19 cellular contexts compared by ENCODE assay signal in genomic region chr9:128753627-128754026, GRCh38.
"Had no signal": no experiment of that assay in that cellular context is flagged by ENCODE, and none has a peak within 500 bp of the region (broad histone marks: within the 10 kb centered on the region; RNA-seq: fewer than 3 reads in every experiment).

No MANE protein-coding gene starts in this region.

- ATAC-seq: naive thymus-derived CD8-positive, alpha-beta T cell; psoas muscle; stimulated activated effector memory CD8-positive, alpha-beta T cell treated with anti-CD3 and anti-CD28 coated beads, Interleukin-12 subunit alpha, Interleukin-12 subunit beta, amount 100 ng/mL, for 72 hours; stimulated activated naive B cell treated with anti-CD40 and anti-IgM and Interleukin-4, amounts not matched to agents 10 μg/mL and 1 μg/mL and 100 μg/mL, for 72 hours had no signal

- DNase-seq: naive thymus-derived CD8-positive, alpha-beta T cell; nephron progenitor cell; occipital lobe; ovary; psoas muscle; right cardiac atrium; right lobe of liver; sigmoid colon; small intestine; stimulated activated CD4-positive, alpha-beta T cell treated with anti-CD3 and anti-CD28 coated beads, Interleukin-15, amount 100 ng/mL, for 24 hours; stimulated activated CD4-positive, alpha-beta T cell treated with anti-CD3 and anti-CD28 coated beads, Interleukin-2, amount 100 ng/mL, for 24 hours; stimulated activated CD4-positive, alpha-beta T cell treated with anti-CD3 and anti-CD28 coated beads, Interleukin-2, amount 100 ng/mL, for 48 hours; stimulated activated CD4-positive, alpha-beta T cell treated with anti-CD3 and anti-CD28 coated beads, Interleukin-4, amount 100 ng/mL, for 24 hours; stimulated activated naive B cell treated with anti-CD40 and anti-IgM and Interleukin-4, amounts not matched to agents 10 μg/mL and 1 μg/mL and 100 μg/mL, for 72 hours; stimulated activated naive CD4-positive, alpha-beta T cell treated with Interleukin-2 at 50 U/mL for 16 hours; stomach; thyroid gland; trophoblast cell had no signal
